Comparison of ENCODE assay signal across 1 cellular context in the genomic region with DNA sequence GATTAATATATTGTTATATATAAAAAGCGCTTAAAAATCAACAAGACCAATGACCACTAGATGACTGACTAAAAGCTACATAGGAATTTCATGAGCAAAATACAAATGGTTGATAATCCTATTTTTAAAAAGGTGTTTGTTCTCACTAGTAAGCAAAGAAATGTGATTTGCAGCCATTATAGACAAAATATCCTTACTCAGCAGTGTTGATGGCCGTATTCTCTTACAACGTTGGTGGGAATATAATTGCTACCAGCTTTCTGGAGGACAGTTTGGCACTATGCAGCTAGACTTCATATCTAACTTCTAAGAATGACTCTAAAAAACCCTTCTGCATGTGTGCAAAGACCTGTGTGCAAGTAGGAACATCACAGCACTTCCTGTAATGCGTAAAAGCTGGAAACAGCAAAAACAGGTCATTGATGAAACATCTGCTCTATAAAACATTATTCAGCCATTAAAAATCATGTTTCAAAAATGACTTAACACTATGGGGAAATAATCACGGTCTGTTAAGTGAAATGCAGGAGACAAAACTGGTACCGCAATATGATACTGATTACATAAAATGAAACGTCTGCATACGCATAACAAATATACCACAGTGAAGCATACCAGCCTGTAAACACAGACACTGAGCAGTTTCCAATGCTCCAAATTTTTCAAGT.
TF ChIP-seq lines count a peak whose summit lies in the region.

No MANE protein-coding gene starts in this region.

TF ChIP-seq in GM12878, 131 proteins besides CTCF, POLR2A, EP300 and RAD21 (continued from another document):
- TF ChIP-seq SPI1 (IDR thresholded peaks at IDR 0.05; ENCODE audit: borderline replicate concordance, insufficient read depth, low read depth, low read length), result no peak
- no peak for TF ChIP-seq SREBF2 (IDR thresholded peaks at IDR 0.05; ENCODE audit: low read length)
- TF ChIP-seq RB1 (IDR thresholded peaks at IDR 0.05; ENCODE audit: borderline replicate concordance), result no peak
- no peak for TF ChIP-seq ZZZ3 (IDR thresholded peaks at IDR 0.05; ENCODE audit: control insufficient read depth, insufficient read length, low read depth)
- no peak for TF ChIP-seq NFYA (IDR thresholded peaks at IDR 0.05; ENCODE audit: borderline replicate concordance, low read depth, low read length)
- TF ChIP-seq SUPT20H (IDR thresholded peaks at IDR 0.05; ENCODE audit: borderline replicate concordance, control insufficient read depth, low read depth, low read length), result no peak
- TF ChIP-seq TCF3 (IDR thresholded peaks at IDR 0.05; ENCODE audit: borderline replicate concordance, insufficient read depth, low read depth, low read length), result no peak
- no peak for TF ChIP-seq PML (IDR thresholded peaks at IDR 0.05; ENCODE audit: low read length)
